Comparison of ENCODE assay signal across 19 cellular contexts in the genomic region with DNA sequence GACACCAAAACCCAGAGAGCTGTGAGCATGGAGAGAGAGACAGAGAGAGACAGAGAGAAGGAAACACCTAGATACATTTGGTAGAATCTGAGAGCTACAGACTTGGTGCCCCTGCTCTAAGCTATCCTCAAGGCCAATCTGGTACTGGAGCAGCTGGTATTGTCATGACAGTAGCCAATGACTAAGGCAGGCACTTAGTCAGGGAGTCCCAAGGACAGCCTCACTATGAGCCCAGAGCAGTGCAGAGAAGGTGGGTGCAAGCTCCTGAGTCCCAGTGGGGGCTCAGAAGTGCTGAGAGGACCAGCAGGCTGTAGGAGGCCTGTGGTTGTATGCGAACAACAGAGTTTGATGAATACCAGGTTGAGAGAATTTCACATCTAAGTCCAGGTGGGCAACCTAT.
"Had no signal": no experiment of that assay in that cellular context is flagged by ENCODE, and none has a peak within 500 bp of the region (broad histone marks: within the 10 kb centered on the region; RNA-seq: fewer than 3 reads in every experiment).

No MANE protein-coding gene starts in this region.

- H3K36me3 ChIP-seq: colonic mucosa, lower lobe of right lung, neutrophil, pancreas, right lobe of liver, suprapubic skin had no signal

- H3K9me3 Mint-ChIP-seq: dendritic cell treated with granulocyte-macrophage colony-stimulating factor and Interleukin-4, amounts not matched to agents 40 ng/mL and 50 ng/mL, for 4 days; endodermal cell; natural killer cell; stimulated activated naive B cell treated with anti-CD40 and anti-IgM and Interleukin-4, amounts not matched to agents 10 μg/mL and 1 μg/mL and 100 μg/mL, for 72 hours; stimulated activated naive CD8-positive, alpha-beta T cell treated with anti-CD3 and anti-CD28 coated beads, Interleukin-15, amount 100 ng/mL, for 72 hours had no signal

- ATAC-seq: left ventricle myocardium superior; natural killer cell; pancreas; right lobe of liver; stimulated activated naive B cell treated with anti-CD40 and anti-IgM and Interleukin-4, amounts not matched to agents 10 μg/mL and 1 μg/mL and 100 μg/mL, for 72 hours; stimulated activated naive CD8-positive, alpha-beta T cell treated with anti-CD3 and anti-CD28 coated beads, Interleukin-15, amount 100 ng/mL, for 72 hours had no signal

- H3K4me1 Mint-ChIP-seq: natural killer cell; stimulated activated naive CD8-positive, alpha-beta T cell treated with anti-CD3 and anti-CD28 coated beads, Interleukin-15, amount 100 ng/mL, for 72 hours had no signal

- H3K9me3 ChIP-seq: colonic mucosa, lower lobe of right lung, neutrophil, pancreas, right lobe of liver, suprapubic skin had no signal

- H3K27me3 ChIP-seq: colonic mucosa, neutrophil, pancreas, right lobe of liver, suprapubic skin had no signal

- H3K27ac Mint-ChIP-seq: dendritic cell treated with granulocyte-macrophage colony-stimulating factor and Interleukin-4, amounts not matched to agents 40 ng/mL and 50 ng/mL, for 4 days; endodermal cell; natural killer cell; stimulated activated naive B cell treated with anti-CD40 and anti-IgM and Interleukin-4, amounts not matched to agents 10 μg/mL and 1 μg/mL and 100 μg/mL, for 72 hours; stimulated activated naive CD8-positive, alpha-beta T cell treated with anti-CD3 and anti-CD28 coated beads, Interleukin-15, amount 100 ng/mL, for 72 hours had no signal

- H3K4me3 ChIP-seq: colonic mucosa, lower lobe of right lung, pancreas, right lobe of liver, suprapubic skin had no signal

- H3K27ac ChIP-seq: colonic mucosa, lower lobe of right lung, neutrophil, pancreas, right lobe of liver, suprapubic skin had no signal

- H3K36me3 Mint-ChIP-seq: natural killer cell; stimulated activated naive B cell treated with anti-CD40 and anti-IgM and Interleukin-4, amounts not matched to agents 10 μg/mL and 1 μg/mL and 100 μg/mL, for 72 hours had no signal

- H3K4me1 ChIP-seq: colonic mucosa had no signal

- H3K27me3 Mint-ChIP-seq: dendritic cell treated with granulocyte-macrophage colony-stimulating factor and Interleukin-4, amounts not matched to agents 40 ng/mL and 50 ng/mL, for 4 days; stimulated activated naive CD8-positive, alpha-beta T cell treated with anti-CD3 and anti-CD28 coated beads, Interleukin-15, amount 100 ng/mL, for 72 hours had no signal

- H3K4me3 Mint-ChIP-seq: dendritic cell treated with granulocyte-macrophage colony-stimulating factor and Interleukin-4, amounts not matched to agents 40 ng/mL and 50 ng/mL, for 4 days; endodermal cell; natural killer cell; stimulated activated naive B cell treated with anti-CD40 and anti-IgM and Interleukin-4, amounts not matched to agents 10 μg/mL and 1 μg/mL and 100 μg/mL, for 72 hours; stimulated activated naive CD8-positive, alpha-beta T cell treated with anti-CD3 and anti-CD28 coated beads, Interleukin-15, amount 100 ng/mL, for 72 hours had no signal

- DNase-seq: colonic mucosa; effector CD8-positive, alpha-beta T cell; endodermal cell; hypothalamus; left ventricle myocardium superior; lower lobe of right lung; natural killer cell; pancreas; retina; right lobe of liver; small intestine; stimulated activated CD4-positive, alpha-beta T cell treated with anti-CD3 and anti-CD28 coated beads, Interleukin-15, amount 100 ng/mL, for 24 hours; stimulated activated CD4-positive, alpha-beta T cell treated with anti-CD3 and anti-CD28 coated beads, Interleukin-2, amount 100 ng/mL, for 48 hours; stimulated activated naive B cell treated with anti-CD40 and anti-IgM and Interleukin-4, amounts not matched to agents 10 μg/mL and 1 μg/mL and 100 μg/mL, for 72 hours; stimulated activated naive CD8-positive, alpha-beta T cell treated with anti-CD3 and anti-CD28 coated beads, Interleukin-15, amount 100 ng/mL, for 72 hours; trophoblast cell had no signal
